ENCODE assay signal across 12 cellular contexts in the genomic region with DNA sequence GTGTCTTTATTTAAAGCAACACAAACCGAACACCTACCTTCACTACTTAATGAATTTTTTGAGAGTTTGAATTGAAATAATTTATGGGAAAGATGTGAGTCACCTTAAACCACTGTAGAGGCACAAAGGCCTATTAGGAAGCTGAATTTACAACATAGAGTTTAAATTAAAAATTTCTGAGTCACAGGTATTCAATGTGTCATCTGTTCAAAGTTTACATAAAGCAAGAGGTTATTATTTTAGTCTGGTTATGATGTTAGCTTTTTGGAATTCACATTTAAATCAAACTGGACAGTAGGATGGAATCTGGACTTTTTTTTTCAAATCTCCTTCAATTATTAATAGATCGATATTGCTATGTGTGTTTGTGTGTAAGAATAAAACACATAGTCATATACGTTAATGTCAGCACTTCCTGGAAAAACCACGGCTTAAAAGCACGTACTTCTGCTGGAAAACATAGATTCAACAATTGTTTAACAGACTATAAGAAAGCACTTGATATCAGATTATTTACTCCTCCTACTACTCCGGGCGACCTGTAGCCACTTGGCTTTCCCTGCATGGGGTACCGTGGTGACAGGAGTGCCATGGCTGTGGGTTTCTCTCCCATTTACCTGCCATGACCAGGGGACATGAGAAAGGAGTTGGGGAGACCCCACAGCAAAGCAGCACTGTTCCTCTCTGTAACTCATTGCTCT.
DNase-seq lines count a peak whose midpoint lies in the region; ATAC-seq and TF ChIP-seq lines count a peak whose summit lies in the region.
"Had no signal": no experiment of that assay in that cellular context is flagged by ENCODE, and none has a peak within 500 bp of the region (broad histone marks: within the 10 kb centered on the region; RNA-seq: fewer than 3 reads in every experiment).

No MANE protein-coding gene starts in this region.

- peaks cover 29% of the 10 kb centered on the region for H3K4me1 ChIP-seq in ACC112 (ENCODE audit: control insufficient read depth, insufficient read depth, low read length, unreplicated experiment)
- H3K4me1 ChIP-seq in adipocyte (ENCODE audit: control insufficient read depth, insufficient read depth, low read length), result peaks cover 8% of the 10 kb centered on the region
- H3K4me1 ChIP-seq: esophagus muscularis mucosa had no signal

- peak; percentile 3 for ATAC-seq in HG02759 (IDR thresholded peaks at IDR 0.05; ENCODE audit: unreplicated experiment)
- ATAC-seq in HG03175 (IDR thresholded peaks at IDR 0.05; ENCODE audit: unreplicated experiment), result no peak
- ATAC-seq: natural killer cell had no signal

- DNase-seq in adipocyte (ENCODE audit: low read depth) (peak; percentile 50), foreskin fibroblast (peak; percentile 62 to 77), iPS-NIHi7 (ENCODE audit: extremely low spot score) (no peak), islet precursor cell (no peak), NCI-H82 (lab: John Stamatoyannopoulos, UW) (no peak)
- DNase-seq: natural killer cell; NCI-H1930; stimulated activated CD4-positive, alpha-beta T cell treated with anti-CD3 and anti-CD28 coated beads, Interleukin-12 subunit alpha, Interleukin-12 subunit beta, amount 100 ng/mL, for 4 hours had no signal

- H3K27me3 ChIP-seq in ACC112 (ENCODE audit: insufficient read depth, low read length) (no peaks in the 10 kb centered on the region), adipocyte (replicated peaks; ENCODE audit: control insufficient read depth, insufficient read depth, low read length) (no peaks in the 10 kb centered on the region)
- H3K27me3 ChIP-seq: esophagus muscularis mucosa had no signal

- H3K79me2 ChIP-seq in ACC112 (ENCODE audit: control insufficient read depth, insufficient read depth, low read length, unreplicated experiment), result no peaks in the 10 kb centered on the region

- H3K36me3 ChIP-seq in ACC112 (ENCODE audit: insufficient read depth, low read length) (no peaks in the 10 kb centered on the region), adipocyte (ENCODE audit: control insufficient read depth, insufficient read depth, low read length, severe bottlenecking) (no peaks in the 10 kb centered on the region)
- H3K36me3 ChIP-seq: esophagus muscularis mucosa had no signal

- H3K27ac ChIP-seq in ACC112 (ENCODE audit: low read depth, low read length), result peak overlapping the region; percentile 94
- H3K27ac ChIP-seq: esophagus muscularis mucosa had no signal

- H2AFZ ChIP-seq in ACC112 (ENCODE audit: low read length, unreplicated experiment), result peak overlapping the region; percentile 37

- H3K4me3 ChIP-seq in ACC112 (ENCODE audit: low read depth, low read length) (peak overlapping the region; percentile 29; the same call in 1 of the 2 replicates), adipocyte (ENCODE audit: low read length) (no peak overlapping the region), foreskin fibroblast (ENCODE audit: low read depth in 1 of 2, low read length in 2 of 2) (no peak overlapping the region)
- H3K4me3 ChIP-seq: esophagus muscularis mucosa had no signal

- no peaks in the 10 kb centered on the region for H3K9me3 ChIP-seq in adipocyte (ENCODE audit: control insufficient read depth, low read length)
- H3K9me3 ChIP-seq: esophagus muscularis mucosa had no signal

- TF ChIP-seq CTCF in foreskin fibroblast (IDR thresholded peaks at IDR 0.05; ENCODE audit: low read depth, low read length), result no peak

- H3K9ac ChIP-seq in adipocyte (ENCODE audit: low read length), result no peak overlapping the region

Comparison
In these comparisons a context has a peak if more than half of its experiments do, and no peak if none do; other contexts are left out.
1. DNase-seq: peak in adipocyte (single experiment) and foreskin fibroblast (2 of 2); none in iPS-NIHi7 (single experiment), islet precursor cell (single experiment) and NCI-H82 (single experiment).